In genomic region chr15:68592054-68592453, GRCh38 we compare ENCODE assay signal across 15 cellular contexts. TPM values are rescaled to one million over a fixed set of nuclear protein-coding genes. Genes with fewer than 3 reads are reported as not detected.
A peak's percentile ranks its signal among the peaks of the same experiment; 100 is the strongest.
DNase-seq lines count a peak whose midpoint lies in the region; ATAC-seq, FAIRE-seq and TF ChIP-seq lines count a peak whose summit lies in the region.
"Had no signal": no experiment of that assay in that cellular context is flagged by ENCODE, and none has a peak within 500 bp of the region (broad histone marks: within the 10 kb centered on the region; RNA-seq: fewer than 3 reads in every experiment).

No MANE protein-coding gene starts in this region.

- H3K4me2 ChIP-seq in K562 (ENCODE audit: insufficient read depth, low read length) (no peak overlapping the region), osteoblast (ENCODE audit: insufficient read depth, low read length) (no peak overlapping the region)
- H3K4me2 ChIP-seq: PC-9 had no signal

- TF ChIP-seq CTCF in K562 (IDR thresholded peaks at IDR 0.05 in 2 of 3, conservative IDR thresholded peaks at IDR 0.05 in 1 of 3; ENCODE audit: insufficient read depth in 2 of 3, low read depth in 1 of 3, low read length in 3 of 3) (no peak), fibroblast of pulmonary artery (IDR thresholded peaks at IDR 0.05; ENCODE audit: low read length, missing control alignments) (no peak), osteoblast (IDR thresholded peaks at IDR 0.05; ENCODE audit: extremely low read depth, low read depth, low read length) (no peak), type B pancreatic cell (conservative IDR thresholded peaks at IDR 0.05) (no peak)

- FAIRE-seq in K562 (lab: Jason Lieb, UNC) (no peak), GM12892 (lab: Jason Lieb, UNC) (no peak)

- ATAC-seq in K562: no peak

- H3K27me3 Mint-ChIP-seq in type B pancreatic cell: peaks cover 24% of the 10 kb centered on the region

- POLR2A ChIA-PET in K562 (lab: Yijun Ruan, JAX): interaction anchor here (0.6 to 1.3 kb wide), 2 partner anchors 21 to 43 kb away, joined by 3 read pairs; no protein-coding TSS in a partner anchor

- no peak for TF ChIP-seq EP300 in K562 (IDR thresholded peaks at IDR 0.05; ENCODE audit: low read length)

- H3K4me3 ChIP-seq in K562 (no peak overlapping the region), fibroblast of pulmonary artery (replicated peaks; ENCODE audit: low read depth, low read length) (no peak overlapping the region), osteoblast (ENCODE audit: insufficient read depth, low read length) (no peak overlapping the region)
- H3K4me3 ChIP-seq: PC-9 had no signal

- H3K4me1 ChIP-seq in K562 (replicated peaks in 1 of 2; ENCODE audit: control insufficient read depth in 2 of 2, insufficient read depth in 2 of 2, low read length in 2 of 2) (no peaks in the 10 kb centered on the region), osteoblast (ENCODE audit: insufficient read depth, low read length) (peaks cover 25% of the 10 kb centered on the region)

- no peaks in the 10 kb centered on the region for H3K36me3 Mint-ChIP-seq in type B pancreatic cell
- H3K36me3 Mint-ChIP-seq: CD14-positive monocyte had no signal

- CTCF ChIA-PET in K562 (lab: Yijun Ruan, JAX; ENCODE audit: low intra/inter-chr PET ratio): no interaction called here

- in situ Hi-C loops in K562 (cut with MboI): no loop called here

- peak; percentile 88 for DNase-seq in HCEC 1CT
- DNase-seq in K562 (ENCODE audit: extremely low read depth in 1 of 4, low spot score in 3 of 4): no peak
- DNase-seq in fibroblast of pulmonary artery (ENCODE audit: low read depth): peak; percentile 56
- peak; percentile 57 for DNase-seq in osteoblast (ENCODE audit: insufficient read length, low spot score, missing footprints)
- DNase-seq in type B pancreatic cell (ENCODE audit: extremely low spot score, unreplicated experiment): no peak
- no peak for DNase-seq in anterior cingulate cortex (lab: John Stamatoyannopoulos, UW)
- DNase-seq in NCI-H524 treated with DMSO at 0.1 percent for 48 hours (lab: John Stamatoyannopoulos, UW): no peak
- no peak for DNase-seq in GM12892 (ENCODE audit: insufficient read length)
- DNase-seq: AML-193, COR-L47, NCI-H1417, NCI-H187 treated with DMSO at 0.1 percent for 48 hours, NCI-H774, PC-9 had no signal

- 13% methylated on average over 4 of the region's 4 CpGs for WGBS in K562 (ENCODE audit: insufficient coverage, low coverage, missing lambda C conversion rate)

- BruUV-seq in K562 (replicated peaks; lab: Mats Ljungman, UMichigan): no TSS peak

- H3K27me3 ChIP-seq in K562 (ENCODE audit: control insufficient read depth in 2 of 2, insufficient read depth in 2 of 2, low read length in 2 of 2): peaks cover 10 to 36% of the 10 kb centered on the region in 2 experiments; a peak in 3 of 5 replicates
- no peaks in the 10 kb centered on the region for H3K27me3 ChIP-seq in osteoblast (ENCODE audit: insufficient read depth, low read length)

- TF ChIP-seq POLR2A in K562 (conservative IDR thresholded peaks at IDR 0.05): no peak
- no peak for TF ChIP-seq POLR2A in GM12892 (IDR thresholded peaks at IDR 0.05; ENCODE audit: low read depth, low read length)

- H3K79me2 ChIP-seq in K562 (ENCODE audit: control insufficient read depth, insufficient read depth, low read length) (no peaks in the 10 kb centered on the region), osteoblast (ENCODE audit: insufficient read depth, low read length) (peaks cover 78% of the 10 kb centered on the region)

- H3K4me3 Mint-ChIP-seq in type B pancreatic cell: no peak overlapping the region
- H3K4me3 Mint-ChIP-seq: CD14-positive monocyte had no signal

- H2AFZ ChIP-seq in K562 (ENCODE audit: low read depth, low read length) (no peak overlapping the region), osteoblast (ENCODE audit: low read length) (no peak overlapping the region)
- H2AFZ ChIP-seq: PC-9 had no signal

- no peaks in the 10 kb centered on the region for H3K9me1 ChIP-seq in K562 (ENCODE audit: control insufficient read depth, insufficient read depth, low read length)

- H3K4me1 Mint-ChIP-seq in type B pancreatic cell (ENCODE audit: unreplicated experiment): peaks cover 20% of the 10 kb centered on the region

- H3K36me3 ChIP-seq in K562 (ENCODE audit: control insufficient read depth, insufficient read depth, low read length) (no peaks in the 10 kb centered on the region), osteoblast (ENCODE audit: insufficient read depth, low read length) (no peaks in the 10 kb centered on the region)

- H3K9ac ChIP-seq in K562 (ENCODE audit: insufficient read depth in 1 of 2, low read depth in 2 of 2, low read length in 2 of 2): no peak overlapping the region

- intact Hi-C loops in K562 (cut with micrococcal nuclease): no loop called here

- H3K27ac Mint-ChIP-seq in type B pancreatic cell: no peak overlapping the region
- H3K27ac Mint-ChIP-seq: CD14-positive monocyte had no signal

- H4K20me1 ChIP-seq in K562 (replicated peaks; ENCODE audit: control insufficient read depth, insufficient read depth, low read length): no peaks in the 10 kb centered on the region
- no peaks in the 10 kb centered on the region for H4K20me1 ChIP-seq in osteoblast (ENCODE audit: insufficient read depth, low read length)

- no peaks in the 10 kb centered on the region for H3K9me3 ChIP-seq in K562 (replicated peaks; ENCODE audit: control insufficient read depth, insufficient read depth, low read depth, low read length)
- H3K9me3 ChIP-seq in osteoblast (ENCODE audit: low read depth, low read length): no peaks in the 10 kb centered on the region

- no peaks in the 10 kb centered on the region for H3K9me3 Mint-ChIP-seq in type B pancreatic cell
- H3K9me3 Mint-ChIP-seq: CD14-positive monocyte had no signal

- no peak for TF ChIP-seq RAD21 in K562 (CRISPR knock-in tag; conservative IDR thresholded peaks at IDR 0.05 in 1 of 2, IDR thresholded peaks at IDR 0.05 in 1 of 2)

- no peak overlapping the region for H3K27ac ChIP-seq in K562 (ENCODE audit: extremely low read depth, low read depth, low read length)
- no peak overlapping the region for H3K27ac ChIP-seq in osteoblast (ENCODE audit: low read depth, low read length)
- H3K27ac ChIP-seq: PC-9 had no signal

TF ChIP-seq in K562, 482 proteins besides CTCF, POLR2A, EP300 and RAD21:
- TF ChIP-seq ZNF316 (IDR thresholded peaks at IDR 0.05): peak; percentile 19; the same call in 1 of the 2 replicates
- no peak for TF ChIP-seq ZNF780A (CRISPR knock-in tag; IDR thresholded peaks at IDR 0.05)

RNA-seq across cellular contexts. Expression of gene CORO2B, which starts 13.3 kb away (rescaled TPM):
- not detected in 2 replicates for total RNA-seq in K562 (2011; cell fraction: chromatin; rRNA removed; ENCODE audit: low replicate concordance)
- not detected in 2 replicates for total RNA-seq in K562 (2011; cell fraction: nucleolus; rRNA removed)
- not detected in 2 replicates for total RNA-seq in K562 (2011; cell fraction: nucleoplasm; rRNA removed)
- total RNA-seq in K562 (2014; rRNA removed): not detected in 2 replicates
- total RNA-seq in K562 (2014; rRNA removed; fragmentation: Illumina TruSeq; extraction: Trizol): not detected in 2 replicates
- total RNA-seq in K562 (2015; rRNA removed; fragmentation: Illumina TruSeq; extraction: Trizol): not detected in 2 replicates
- total RNA-seq in K562 (2021): not detected in 2 replicates
- not detected in 2 replicates for polyA plus RNA-seq in K562 (2011; rRNA removed)
- not detected in 2 replicates for polyA plus RNA-seq in K562 (2011; cell fraction: cytosol; rRNA removed)
- polyA plus RNA-seq in K562 (2011; cell fraction: nucleus; rRNA removed): not detected in 2 replicates
- not detected in 2 replicates for polyA plus RNA-seq in K562 (2012)
- not detected in 2 replicates for polyA plus RNA-seq in K562 (2014; fragmentation: Illumina TruSeq; extraction: Trizol)
- polyA plus RNA-seq in K562 (2014; fragmentation: Nextera tagmentation; extraction: Ambion mirVana): not detected
- not detected in 2 replicates for polyA plus RNA-seq in K562 (2014; rRNA removed)
- not detected in 2 replicates for polyA minus RNA-seq in K562 (2011; rRNA and poly(A)+ RNA removed)
- not detected in 2 replicates for polyA minus RNA-seq in K562 (2011; cell fraction: cytosol; rRNA and poly(A)+ RNA removed)
- polyA minus RNA-seq in K562 (2011; cell fraction: nucleus; rRNA and poly(A)+ RNA removed): not detected in 2 replicates
- 10.5 and 14.1 TPM in 2 replicates for total RNA-seq in osteoblast
- total RNA-seq in type B pancreatic cell (ENCODE audit: low replicate concordance): 1.6 and 3.9 TPM in 2 replicates
- polyA plus RNA-seq in GM12892 (2012; ENCODE audit: missing spikeins): not detected
- polyA plus RNA-seq: CD14-positive monocyte had no signal

Comparison
In these comparisons a context has a peak if more than half of its experiments do, and no peak if none do; other contexts are left out.
1. DNase-seq: peak in HCEC 1CT (single experiment), fibroblast of pulmonary artery (single experiment) and osteoblast (single experiment); none in K562 (0 of 4), type B pancreatic cell (single experiment), anterior cingulate cortex (0 of 58), NCI-H524 treated with DMSO at 0.1 percent for 48 hours (single experiment) and GM12892 (single experiment).